Comparison of ENCODE assay signal across 9 cellular contexts in genomic region chr3:154323921-154324738, GRCh38. TPM values are rescaled to one million over a fixed set of nuclear protein-coding genes. Genes with fewer than 3 reads are reported as not detected.
A peak's percentile ranks its signal among the peaks of the same experiment; 100 is the strongest.
DNase-seq lines count a peak whose midpoint lies in the region; ATAC-seq, FAIRE-seq and TF ChIP-seq lines count a peak whose summit lies in the region.
"Had no signal": no experiment of that assay in that cellular context is flagged by ENCODE, and none has a peak within 500 bp of the region (broad histone marks: within the 10 kb centered on the region; RNA-seq: fewer than 3 reads in every experiment).

A gene with protein sequence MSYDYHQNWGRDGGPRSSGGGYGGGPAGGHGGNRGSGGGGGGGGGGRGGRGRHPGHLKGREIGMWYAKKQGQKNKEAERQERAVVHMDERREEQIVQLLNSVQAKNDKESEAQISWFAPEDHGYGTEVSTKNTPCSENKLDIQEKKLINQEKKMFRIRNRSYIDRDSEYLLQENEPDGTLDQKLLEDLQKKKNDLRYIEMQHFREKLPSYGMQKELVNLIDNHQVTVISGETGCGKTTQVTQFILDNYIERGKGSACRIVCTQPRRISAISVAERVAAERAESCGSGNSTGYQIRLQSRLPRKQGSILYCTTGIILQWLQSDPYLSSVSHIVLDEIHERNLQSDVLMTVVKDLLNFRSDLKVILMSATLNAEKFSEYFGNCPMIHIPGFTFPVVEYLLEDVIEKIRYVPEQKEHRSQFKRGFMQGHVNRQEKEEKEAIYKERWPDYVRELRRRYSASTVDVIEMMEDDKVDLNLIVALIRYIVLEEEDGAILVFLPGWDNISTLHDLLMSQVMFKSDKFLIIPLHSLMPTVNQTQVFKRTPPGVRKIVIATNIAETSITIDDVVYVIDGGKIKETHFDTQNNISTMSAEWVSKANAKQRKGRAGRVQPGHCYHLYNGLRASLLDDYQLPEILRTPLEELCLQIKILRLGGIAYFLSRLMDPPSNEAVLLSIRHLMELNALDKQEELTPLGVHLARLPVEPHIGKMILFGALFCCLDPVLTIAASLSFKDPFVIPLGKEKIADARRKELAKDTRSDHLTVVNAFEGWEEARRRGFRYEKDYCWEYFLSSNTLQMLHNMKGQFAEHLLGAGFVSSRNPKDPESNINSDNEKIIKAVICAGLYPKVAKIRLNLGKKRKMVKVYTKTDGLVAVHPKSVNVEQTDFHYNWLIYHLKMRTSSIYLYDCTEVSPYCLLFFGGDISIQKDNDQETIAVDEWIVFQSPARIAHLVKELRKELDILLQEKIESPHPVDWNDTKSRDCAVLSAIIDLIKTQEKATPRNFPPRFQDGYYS (minus strand): TSS chr3:154324487. CDS start chr3:154324416, 71 bp downstream.

- peak; percentile 23 for FAIRE-seq in keratinocyte (lab: Jason Lieb, UNC)
- FAIRE-seq: TTC549 had no signal

- no peaks in the 10 kb centered on the region for H4K20me1 ChIP-seq in keratinocyte (ENCODE audit: control insufficient read depth, extremely low read depth, insufficient read depth, low read length)

- H3K4me2 ChIP-seq in keratinocyte (ENCODE audit: control insufficient read depth, extremely low read depth, insufficient read depth, low read depth, low read length): peak within 1 kb of the TSS; percentile 80

- no peaks in the 10 kb centered on the region for H3K9me3 ChIP-seq in keratinocyte (ENCODE audit: control insufficient read depth, low read depth, low read length)

- H3K4me3 ChIP-seq in keratinocyte (ENCODE audit: control insufficient read depth in 2 of 3, extremely low read depth in 1 of 3, insufficient read depth in 2 of 3, low read depth in 1 of 3, low read length in 3 of 3): peak within 1 kb of the TSS; percentile 69 to 90 (median 88)

- TF ChIP-seq CTCF in AG09319 (IDR thresholded peaks at IDR 0.05; ENCODE audit: low read depth, low read length) (no peak; the same call in 1 of the 2 replicates), keratinocyte (optimal IDR thresholded peaks at IDR 0.05 in 1 of 3, IDR thresholded peaks at IDR 0.05 in 1 of 3, conservative IDR thresholded peaks at IDR 0.05 in 1 of 3; ENCODE audit: extremely low read depth in 1 of 3, insufficient read depth in 2 of 3, low read length in 3 of 3) (peak in 1 of 3 experiments; percentile 3)

- no peaks in the 10 kb centered on the region for H3K36me3 ChIP-seq in keratinocyte (ENCODE audit: control insufficient read depth in 2 of 2, extremely low read depth in 1 of 2, insufficient read depth in 2 of 2, low read length in 2 of 2)

- H3K79me2 ChIP-seq in keratinocyte (ENCODE audit: control insufficient read depth, insufficient read depth, low read length): peaks cover 49% of the 10 kb centered on the region

- peak; percentile 82 for DNase-seq in AG09319 (ENCODE audit: extremely low read depth, low read depth)
- DNase-seq in NCI-H446 (lab: John Stamatoyannopoulos, UW): peak; percentile 86 to 95
- peak; percentile 93 for DNase-seq in cerebellar cortex (ENCODE audit: low spot score)
- DNase-seq in keratinocyte (ENCODE audit: low read depth, low spot score): peak; percentile 17
- DNase-seq in stimulated activated CD4-positive, alpha-beta T cell treated with anti-CD3 and anti-CD28 coated beads, Interleukin-15, amount 100 ng/mL, for 1 hour (ENCODE audit: low read depth in 1 of 2, low spot score in 1 of 2): peak; percentile 72 to 76

- H3K27ac ChIP-seq in keratinocyte (ENCODE audit: control insufficient read depth, insufficient read depth, low read length): peak within 1 kb of the TSS; percentile 93

- H2AFZ ChIP-seq in keratinocyte (ENCODE audit: control insufficient read depth, low read length): peak within 1 kb of the TSS; percentile 96

- H3K4me1 ChIP-seq in keratinocyte (ENCODE audit: control insufficient read depth, extremely low read depth, insufficient read depth, low read length): peaks cover 6% of the 10 kb centered on the region

- H3K9me1 ChIP-seq in keratinocyte (ENCODE audit: control insufficient read depth, extremely low read depth, insufficient read depth, low read length): no peaks in the 10 kb centered on the region

- peak; percentile 93 for ATAC-seq in GM19035 (IDR thresholded peaks at IDR 0.05; ENCODE audit: unreplicated experiment)
- peak; percentile 94 for ATAC-seq in HG03354 (IDR thresholded peaks at IDR 0.05; ENCODE audit: poor library complexity, severe bottlenecking, unreplicated experiment)
- ATAC-seq in activated CD4-positive, CD25-positive, alpha-beta regulatory T cell treated with anti-CD3 and anti-CD28 coated beads, Interleukin-2, amount 50 U/mL, for 24 hours: peak; percentile 91 to 92

- peak within 1 kb of the TSS; percentile 96 for H3K9ac ChIP-seq in keratinocyte (ENCODE audit: control insufficient read depth, extremely low read depth, insufficient read depth, low read length)

- H3K27me3 ChIP-seq in keratinocyte (ENCODE audit: control insufficient read depth, extremely low read depth, insufficient read depth, low read length): no peaks in the 10 kb centered on the region

- dilution Hi-C loops in keratinocyte (cut with MboI; ENCODE audit: extremely low pct_ligation_motif_present, low sequenced_read_pairs): no loop called here

RNA-seq across cellular contexts. Expression of the gene that starts here (rescaled TPM):
- polyA plus RNA-seq in keratinocyte: 43.3 to 72.3 TPM (median 44.9 TPM) in 3 replicates
- 115 TPM for polyA plus RNA-seq in keratinocyte (2011; ENCODE audit: low read depth)
- 33.8 and 75.3 TPM in 2 replicates for polyA plus RNA-seq in keratinocyte (2011; cell fraction: cytosol; rRNA removed)
- 82.1 and 86.6 TPM in 2 replicates for polyA plus RNA-seq in keratinocyte (2011; cell fraction: nucleus; rRNA removed)
- 35.0 and 40.7 TPM in 2 replicates for polyA plus RNA-seq in keratinocyte (2012; ENCODE audit: low replicate concordance)
- polyA minus RNA-seq in keratinocyte: 10.0 to 37.8 TPM (median 22.6 TPM) in 3 replicates
- polyA minus RNA-seq in keratinocyte (2011; cell fraction: cytosol; rRNA and poly(A)+ RNA removed): 34.3 TPM
- 24.7 and 65.1 TPM in 2 replicates for polyA minus RNA-seq in keratinocyte (2011; cell fraction: nucleus; rRNA and poly(A)+ RNA removed)

Comparison
In these comparisons a context has a peak if more than half of its experiments do, and no peak if none do; other contexts are left out.
1. Peak in every context shown above with its lines: DNase-seq, ATAC-seq, H3K4me3 ChIP-seq and H3K27ac ChIP-seq.
2. DNase-seq: peak in every context shown above with its lines; median percentile 93 in cerebellar cortex; 90 in NCI-H446; 82 in AG09319; 74 in stimulated activated CD4-positive, alpha-beta T cell treated with anti-CD3 and anti-CD28 coated beads, Interleukin-15, amount 100 ng/mL, for 1 hour; 17 in keratinocyte.